In genomic region chr1:6199298-6200187, GRCh38 we compare ENCODE assay signal across 8 cellular contexts. TPM values are rescaled to one million over a fixed set of nuclear protein-coding genes. Genes with fewer than 3 reads are reported as not detected.
DNase-seq lines count a peak whose midpoint lies in the region; ATAC-seq and TF ChIP-seq lines count a peak whose summit lies in the region.

TSS of gene RPL22 (minus strand) at chr1:6199595. CDS start at chr1:6199573, 22 bp downstream.

- TF ChIP-seq CTCF in foreskin keratinocyte (conservative IDR thresholded peaks at IDR 0.05): no peak
- no peak for TF ChIP-seq CTCF in neural progenitor cell (IDR thresholded peaks at IDR 0.05)

- H3K4me2 ChIP-seq in neural progenitor cell: peak within 1 kb of the TSS; percentile 93

- peak within 1 kb of the TSS; percentile 84 for H3K4me3 ChIP-seq in neural progenitor cell

- H3K9me3 ChIP-seq in neural progenitor cell (ENCODE audit: low read depth): no peaks in the 10 kb centered on the region

- peak within 1 kb of the TSS; percentile 45 for H2AFZ ChIP-seq in neural progenitor cell (replicated peaks)

- H3K27me3 ChIP-seq in foreskin keratinocyte (no peaks in the 10 kb centered on the region), neural progenitor cell (no peaks in the 10 kb centered on the region)

- H3K9ac ChIP-seq in neural progenitor cell: peak within 1 kb of the TSS; percentile 92

- peaks cover 20% of the 10 kb centered on the region for H3F3A ChIP-seq in neural progenitor cell (ENCODE audit: low read depth)

- peak; percentile 97 for DNase-seq in GF-D8 (lab: John Stamatoyannopoulos, UW)
- DNase-seq in HEK293T (ENCODE audit: extremely low spot score): peak; percentile 92
- DNase-seq in MV-4-11 (lab: John Stamatoyannopoulos, UW): peak; percentile 99
- DNase-seq in SK-MEL-5 (ENCODE audit: low read depth, low spot score): peak; percentile 99
- peak; percentile 99 for DNase-seq in activated naive CD4-positive, alpha-beta T cell treated with Interleukin-2 at 50 U/mL for 16 hours
- DNase-seq in foreskin keratinocyte: peak; percentile 97 to 98
- peak; percentile 99 for DNase-seq in neural progenitor cell (ENCODE audit: low spot score)
- peak; percentile 99 for DNase-seq in stromal cell of bone marrow (ENCODE audit: low read depth)

- POLR2A ChIA-PET in HEK293T (lab: Yijun Ruan, JAX): interaction anchor here (0.9 to 2.1 kb wide), 6 partner anchors 10 to 167 kb away, joined by 3 to 11 read pairs (median 3); no protein-coding TSS in a partner anchor

- no peaks in the 10 kb centered on the region for H3K9me3 Mint-ChIP-seq in neural progenitor cell

- peak; percentile 96 for ATAC-seq in foreskin keratinocyte

- in situ Hi-C loops in SK-MEL-5 (cut with HindIII; ENCODE audit: low pct_unique_long_range_greater_than_20kb, low sequenced_read_pairs): no loop called here

- H3K4me1 Mint-ChIP-seq in neural progenitor cell: peaks cover 31% of the 10 kb centered on the region

- CTCF ChIA-PET in HEK293T (lab: Yijun Ruan, JAX): interaction anchor here (0.9 to 1.3 kb wide), 2 partner anchors 7 to 14 kb away, joined by 4 to 5 read pairs; no protein-coding TSS in a partner anchor

- peaks cover 7% of the 10 kb centered on the region for H3K36me3 ChIP-seq in neural progenitor cell

- peaks cover 4% of the 10 kb centered on the region for H3K27me3 Mint-ChIP-seq in neural progenitor cell (ENCODE audit: insufficient read depth, low read depth)

- H4K20me1 ChIP-seq in neural progenitor cell (ENCODE audit: low read depth): peaks cover 45% of the 10 kb centered on the region

- peak within 1 kb of the TSS; percentile 92 for H3K4me3 Mint-ChIP-seq in neural progenitor cell

- H3K4me1 ChIP-seq in foreskin keratinocyte: no peaks in the 10 kb centered on the region
- H3K4me1 ChIP-seq in neural progenitor cell: peaks cover 19% of the 10 kb centered on the region

- H3K79me2 ChIP-seq in neural progenitor cell (ENCODE audit: low read depth): peaks cover 49% of the 10 kb centered on the region

- H3K36me3 Mint-ChIP-seq in neural progenitor cell: peaks cover 12% of the 10 kb centered on the region

- peak within 1 kb of the TSS; percentile 100 for H3K27ac Mint-ChIP-seq in neural progenitor cell

- peak within 1 kb of the TSS; percentile 91 for H3K27ac ChIP-seq in foreskin keratinocyte
- H3K27ac ChIP-seq in neural progenitor cell: peak within 1 kb of the TSS; percentile 18

TF ChIP-seq in HEK293T, 16 proteins besides CTCF, POLR2A, EP300 and RAD21:
- TF ChIP-seq FOXM1 (IDR thresholded peaks at IDR 0.05; ENCODE audit: borderline replicate concordance) (peak; percentile 62; the same call in 1 of the 2 replicates), ELF4 (IDR thresholded peaks at IDR 0.05) (peak; percentile 46; the same call in 1 of the 2 replicates), TARDBP (IDR thresholded peaks at IDR 0.05) (no peak), L3MBTL2 (conservative IDR thresholded peaks at IDR 0.05) (peak; percentile 85)

RNA-seq across cellular contexts. Expression of gene RPL22, which starts in this region (rescaled TPM):
- total RNA-seq in SK-MEL-5 (2014; rRNA removed; shearing (Covaris generic)): 222 and 233 TPM in 2 replicates
- polyA plus RNA-seq in SK-MEL-5 (2015; cell fraction: cytosol; rRNA removed): 181 and 197 TPM in 2 replicates
- 124 and 157 TPM in 2 replicates for polyA plus RNA-seq in SK-MEL-5 (2015; cell fraction: nucleus; rRNA removed)
- total RNA-seq in foreskin keratinocyte (337 and 358 TPM in 2 replicates), neural progenitor cell (ENCODE audit: low replicate concordance) (261 and 410 TPM in 2 replicates)
- polyA plus RNA-seq in foreskin keratinocyte: 682 and 724 TPM in 2 replicates

Comparison
In these comparisons a context has a peak if more than half of its experiments do, and no peak if none do; other contexts are left out.
1. Peak in every context shown above with its lines: DNase-seq, ATAC-seq, H3K4me3 ChIP-seq and H3K27ac ChIP-seq.